Comparison of ENCODE assay signal across 11 cellular contexts in genomic region chr19:2330632-2331284, GRCh38. TPM values are rescaled to one million over a fixed set of nuclear protein-coding genes. Genes with fewer than 3 reads are reported as not detected.
A peak's percentile ranks its signal among the peaks of the same experiment; 100 is the strongest.
DNase-seq lines count a peak whose midpoint lies in the region; ATAC-seq and TF ChIP-seq lines count a peak whose summit lies in the region.
"Had no signal": no experiment of that assay in that cellular context is flagged by ENCODE, and none has a peak within 500 bp of the region (broad histone marks: within the 10 kb centered on the region; RNA-seq: fewer than 3 reads in every experiment).

No MANE protein-coding gene starts in this region.

- no peak overlapping the region for H3K27ac ChIP-seq in CD4-positive, alpha-beta T cell (ENCODE audit: low read depth, low read length)
- H3K27ac ChIP-seq in IMR-90 (ENCODE audit: insufficient read depth, low read length) = no peak overlapping the region

- no peak for TF ChIP-seq POLR2A in IMR-90 (IDR thresholded peaks at IDR 0.05; ENCODE audit: low read depth, low read length)

- H3K4me2 ChIP-seq in IMR-90 (ENCODE audit: low read depth, low read length) = no peak overlapping the region

- dilution Hi-C loops in IMR-90 (cut with HindIII; ENCODE audit: low sequenced_read_pairs, unreplicated experiment) = no loop called here

- peak overlapping the region; percentile 70 for H3K4me3 Mint-ChIP-seq in CD4-positive, alpha-beta T cell
- H3K4me3 Mint-ChIP-seq in activated T-helper 2 cell treated with anti-CD3 and anti-CD28 coated beads, Interferon-gamma antibody, Interleukin-2, Interleukin-4, amounts not matched to agents 10 μg/mL and 5 μg/mL and 100 μg/mL, durations not matched to agents 14 hours and 24 hours and 36 hours (ENCODE audit: low read depth) = peak overlapping the region; percentile 56

- H3K27ac Mint-ChIP-seq in CD4-positive, alpha-beta T cell = peak overlapping the region; percentile 93
- peak overlapping the region; percentile 62 for H3K27ac Mint-ChIP-seq in activated T-helper 2 cell treated with anti-CD3 and anti-CD28 coated beads, Interferon-gamma antibody, Interleukin-2, Interleukin-4, amounts not matched to agents 10 μg/mL and 5 μg/mL and 100 μg/mL, durations not matched to agents 14 hours and 24 hours and 36 hours

- 83% methylated on average over 10 of the region's 20 CpGs; no CpG with 5 or more reads in 1 of the 2 experiments for WGBS in IMR-90 (ENCODE audit: extremely low coverage in 2 of 2, insufficient read length in 1 of 2), 2 experiments

- H3K4me1 ChIP-seq in IMR-90 (ENCODE audit: control insufficient read depth, insufficient read depth, low read length) = peaks cover 4% of the 10 kb centered on the region
- peaks cover 60% of the 10 kb centered on the region for H3K4me1 ChIP-seq in mucosa of stomach (ENCODE audit: control insufficient read depth, insufficient read depth, low read length)

- CTCF ChIA-PET in CD4-positive, alpha-beta T cell (lab: Charles Lee) = no interaction called here
- CTCF ChIA-PET in IMR-90 (lab: Yijun Ruan, JAX) = no interaction called here

- H3K4me3 ChIP-seq in IMR-90 (ENCODE audit: insufficient read depth, low read depth, low read length) (no peak overlapping the region), mucosa of stomach (ENCODE audit: low read length) (peak overlapping the region; percentile 60)

- no peak overlapping the region for H3K9ac ChIP-seq in IMR-90 (ENCODE audit: low read depth, low read length)
- peak overlapping the region; percentile 76 for H3K9ac ChIP-seq in mucosa of stomach (ENCODE audit: low read length)

- 0 out of 2 replicates have a peak overlapping the region, but pooled peaks have one; percentile 21 for H2AK5ac ChIP-seq in IMR-90 (ENCODE audit: low read depth, low read length)

- H3K36me3 ChIP-seq in IMR-90 (ENCODE audit: control insufficient read depth, insufficient read depth, low read length) = peaks cover 4% of the 10 kb centered on the region
- H3K36me3 ChIP-seq in mucosa of stomach (ENCODE audit: control insufficient read depth, insufficient read depth, low read length) = no peaks in the 10 kb centered on the region

- intact Hi-C loops in CD4-positive, alpha-beta T cell (cut with DNase I, micrococcal nuclease) = no loop called here
- intact Hi-C loops in IMR-90 (cut with micrococcal nuclease) = no loop called here
- intact Hi-C loops in activated T-helper 2 cell treated with anti-CD3 and anti-CD28 coated beads, Interferon-gamma antibody, Interleukin-2, Interleukin-4, amounts not matched to agents 10 μg/mL and 5 μg/mL and 100 μg/mL, durations not matched to agents 14 hours and 24 hours and 36 hours (cut with micrococcal nuclease) = no loop called here

- in situ Hi-C loops in IMR-90 (cut with MboI; ENCODE audit: low sequenced_read_pairs) = no loop called here

- no peak for ATAC-seq in CD4-positive, alpha-beta T cell (ENCODE audit: poor library complexity)
- ATAC-seq in IMR-90 (ENCODE audit: low read depth) (no peak), HG03432 (IDR thresholded peaks at IDR 0.05; ENCODE audit: unreplicated experiment) (no peak), GM21786 (IDR thresholded peaks at IDR 0.05; ENCODE audit: unreplicated experiment) (no peak)

- DNase-seq in CD4-positive, alpha-beta T cell = peak in 1 of 10 experiments; percentile 31
- no peak for DNase-seq in IMR-90
- DNase-seq in activated T-helper 2 cell treated with anti-CD3 and anti-CD28 coated beads, Interferon-gamma antibody, Interleukin-2, Interleukin-4, amounts not matched to agents 10 μg/mL and 5 μg/mL and 100 μg/mL, durations not matched to agents 14 hours and 24 hours and 36 hours (ENCODE audit: low spot score) = no peak
- DNase-seq in NCI-H146 (lab: John Stamatoyannopoulos, UW) = no peak
- DNase-seq in NCI-H2227 (lab: John Stamatoyannopoulos, UW; ENCODE audit: unreplicated experiment) = no peak
- DNase-seq: cortex of kidney had no signal

- peaks cover 2% of the 10 kb centered on the region for H3K9me1 ChIP-seq in IMR-90 (ENCODE audit: insufficient read depth, low read length)

- no peak overlapping the region for H4K5ac ChIP-seq in IMR-90 (ENCODE audit: low read depth, low read length)

- no peaks in the 10 kb centered on the region for H3K9me3 Mint-ChIP-seq in CD4-positive, alpha-beta T cell
- H3K9me3 Mint-ChIP-seq in activated T-helper 2 cell treated with anti-CD3 and anti-CD28 coated beads, Interferon-gamma antibody, Interleukin-2, Interleukin-4, amounts not matched to agents 10 μg/mL and 5 μg/mL and 100 μg/mL, durations not matched to agents 14 hours and 24 hours and 36 hours = peaks cover 3% of the 10 kb centered on the region

- no peak overlapping the region for H4K8ac ChIP-seq in IMR-90 (ENCODE audit: low read depth in 2 of 2, low read length in 2 of 2)

- POLR2A ChIA-PET in CD4-positive, alpha-beta T cell (lab: Charles Lee) = interaction anchor here (0.7 kb wide), 1 partner anchor 372 kb away, joined by 3 read pairs; no protein-coding TSS in a partner anchor
- POLR2A ChIA-PET in IMR-90 (lab: Charles Lee; ENCODE audit: unreplicated experiment) = no interaction called here

- H2AFZ ChIP-seq in IMR-90 (replicated peaks; ENCODE audit: low read length, poor library complexity) = no peak overlapping the region

- H2BK120ac ChIP-seq in IMR-90 (ENCODE audit: low read depth, low read length) = no peak overlapping the region

- H3K4me1 Mint-ChIP-seq in CD4-positive, alpha-beta T cell (ENCODE audit: low read depth) = peaks cover 66% of the 10 kb centered on the region
- peaks cover 42% of the 10 kb centered on the region for H3K4me1 Mint-ChIP-seq in activated T-helper 2 cell treated with anti-CD3 and anti-CD28 coated beads, Interferon-gamma antibody, Interleukin-2, Interleukin-4, amounts not matched to agents 10 μg/mL and 5 μg/mL and 100 μg/mL, durations not matched to agents 14 hours and 24 hours and 36 hours (ENCODE audit: low read depth)

- H2BK5ac ChIP-seq in IMR-90 (ENCODE audit: low read depth, low read length, poor library complexity, severe bottlenecking) = no peak overlapping the region

- no peaks in the 10 kb centered on the region for H3K9me3 ChIP-seq in CD4-positive, alpha-beta T cell (ENCODE audit: control insufficient read depth, low read length)
- no peaks in the 10 kb centered on the region for H3K9me3 ChIP-seq in IMR-90 (ENCODE audit: control insufficient read depth, insufficient read depth, low read length)
- H3K9me3 ChIP-seq in mucosa of stomach (ENCODE audit: control insufficient read depth, low read length) = no peaks in the 10 kb centered on the region

- no TSS peak for BruUV-seq in IMR-90 (replicated peaks; lab: Mats Ljungman, UMichigan)

- H3K56ac ChIP-seq in IMR-90 (ENCODE audit: extremely low read depth, insufficient read depth, low read length) = no peak overlapping the region

- peaks cover 37% of the 10 kb centered on the region for H3K36me3 Mint-ChIP-seq in CD4-positive, alpha-beta T cell (ENCODE audit: low read depth)
- peaks cover 27% of the 10 kb centered on the region for H3K36me3 Mint-ChIP-seq in activated T-helper 2 cell treated with anti-CD3 and anti-CD28 coated beads, Interferon-gamma antibody, Interleukin-2, Interleukin-4, amounts not matched to agents 10 μg/mL and 5 μg/mL and 100 μg/mL, durations not matched to agents 14 hours and 24 hours and 36 hours (ENCODE audit: low read depth)

- H3K79me1 ChIP-seq in IMR-90 (ENCODE audit: low read depth in 1 of 2, low read length in 2 of 2) = peaks cover 34 to 80% of the 10 kb centered on the region in 2 experiments

- no peak overlapping the region for H3K18ac ChIP-seq in IMR-90 (ENCODE audit: low read depth, low read length)

- H3K23ac ChIP-seq in IMR-90 (ENCODE audit: low read depth, low read length) = no peak overlapping the region

- H3K4ac ChIP-seq in IMR-90 (ENCODE audit: low read depth, low read length) = no peak overlapping the region

- no peak overlapping the region for H3K14ac ChIP-seq in IMR-90 (replicated peaks; ENCODE audit: low read depth, low read length)

- H4K20me1 ChIP-seq in IMR-90 (ENCODE audit: insufficient read depth, low read length) = peaks cover 37% of the 10 kb centered on the region

- TF ChIP-seq RAD21 in IMR-90 (IDR thresholded peaks at IDR 0.05; ENCODE audit: low read length) = no peak

- no peak overlapping the region for H2BK20ac ChIP-seq in IMR-90 (ENCODE audit: low read depth, low read length)

- H2AK9ac ChIP-seq in IMR-90 (replicated peaks; ENCODE audit: low read depth, low read length, poor library complexity) = peak overlapping the region; percentile 72

- no peaks in the 10 kb centered on the region for H3K27me3 Mint-ChIP-seq in CD4-positive, alpha-beta T cell
- H3K27me3 Mint-ChIP-seq in activated T-helper 2 cell treated with anti-CD3 and anti-CD28 coated beads, Interferon-gamma antibody, Interleukin-2, Interleukin-4, amounts not matched to agents 10 μg/mL and 5 μg/mL and 100 μg/mL, durations not matched to agents 14 hours and 24 hours and 36 hours (ENCODE audit: low read depth) = no peaks in the 10 kb centered on the region

- H4K91ac ChIP-seq in IMR-90 (ENCODE audit: insufficient read depth, low read depth, low read length) = no peak overlapping the region

- TF ChIP-seq CTCF in CD4-positive, alpha-beta T cell (IDR thresholded peaks at IDR 0.05) = no peak
- TF ChIP-seq CTCF in IMR-90 (conservative IDR thresholded peaks at IDR 0.05; ENCODE audit: low read depth, low read length) = no peak

- no peaks in the 10 kb centered on the region for H3K27me3 ChIP-seq in CD4-positive, alpha-beta T cell (ENCODE audit: control insufficient read depth, insufficient read depth, low read length)
- H3K27me3 ChIP-seq in IMR-90 (ENCODE audit: control insufficient read depth, insufficient read depth, low read length) = no peaks in the 10 kb centered on the region
- no peaks in the 10 kb centered on the region for H3K27me3 ChIP-seq in mucosa of stomach (ENCODE audit: control insufficient read depth, insufficient read depth, low read length)

- H2BK15ac ChIP-seq in IMR-90 (ENCODE audit: low read depth, low read length) = no peak overlapping the region

RNA-seq across cellular contexts. Expression of gene SPPL2B, which starts 2.3 kb away (rescaled TPM):
- total RNA-seq in CD4-positive, alpha-beta T cell = 100 to 1,000 TPM; 106 to 111 TPM
- total RNA-seq in IMR-90 (2012; rRNA removed) = 3.4 and 4.2 TPM in 2 replicates
- polyA plus RNA-seq in IMR-90 (2012; rRNA removed) = 45.7 and 52.0 TPM in 2 replicates
- polyA plus RNA-seq in IMR-90 (2012; cell fraction: cytosol; rRNA removed) = 25.9 and 36.5 TPM in 2 replicates
- polyA plus RNA-seq in IMR-90 (2012; cell fraction: nucleus; rRNA removed; ENCODE audit: low replicate concordance) = 327 and 736 TPM in 2 replicates
- total RNA-seq in activated T-helper 2 cell treated with anti-CD3 and anti-CD28 coated beads, Interferon-gamma antibody, Interleukin-2, Interleukin-4, amounts not matched to agents 10 μg/mL and 5 μg/mL and 100 μg/mL, durations not matched to agents 14 hours and 24 hours and 36 hours = 60.8 and 69.5 TPM in 2 replicates

RNA-seq across cellular contexts. Expression of gene LSM7, which starts 2.4 kb away (rescaled TPM):
- total RNA-seq in CD4-positive, alpha-beta T cell = 10 to 100 TPM; 73.6 to 80.1 TPM
- total RNA-seq in IMR-90 (2012; rRNA removed) = 145 and 200 TPM in 2 replicates
- 544 and 708 TPM in 2 replicates for polyA plus RNA-seq in IMR-90 (2012; rRNA removed)
- polyA plus RNA-seq in IMR-90 (2012; cell fraction: cytosol; rRNA removed) = 747 and 763 TPM in 2 replicates
- polyA plus RNA-seq in IMR-90 (2012; cell fraction: nucleus; rRNA removed; ENCODE audit: low replicate concordance) = 274 and 317 TPM in 2 replicates
- total RNA-seq in activated T-helper 2 cell treated with anti-CD3 and anti-CD28 coated beads, Interferon-gamma antibody, Interleukin-2, Interleukin-4, amounts not matched to agents 10 μg/mL and 5 μg/mL and 100 μg/mL, durations not matched to agents 14 hours and 24 hours and 36 hours = 142 and 171 TPM in 2 replicates

RNA-seq across cellular contexts. Expression of gene LINGO3, which starts 22.8 kb away (rescaled TPM):
- total RNA-seq in CD4-positive, alpha-beta T cell = under 1 TPM; 0.33 to 0.39 TPM
- total RNA-seq in IMR-90 (2012; rRNA removed) = not detected in 2 replicates
- not detected in 2 replicates for polyA plus RNA-seq in IMR-90 (2012; rRNA removed)
- polyA plus RNA-seq in IMR-90 (2012; cell fraction: cytosol; rRNA removed) = 0.03 TPM in 1 of 2 replicates, not detected in the other
- not detected in 2 replicates for polyA plus RNA-seq in IMR-90 (2012; cell fraction: nucleus; rRNA removed; ENCODE audit: low replicate concordance)
- total RNA-seq in activated T-helper 2 cell treated with anti-CD3 and anti-CD28 coated beads, Interferon-gamma antibody, Interleukin-2, Interleukin-4, amounts not matched to agents 10 μg/mL and 5 μg/mL and 100 μg/mL, durations not matched to agents 14 hours and 24 hours and 36 hours = 0.23 TPM in 1 of 2 replicates, not detected in the other
- total RNA-seq: kidney epithelial cell, M059J had no signal

RNA-seq across cellular contexts. Expression of gene TMPRSS9, which starts 29.3 kb away (rescaled TPM):
- not detected for total RNA-seq in CD4-positive, alpha-beta T cell
- total RNA-seq in IMR-90 (2012; rRNA removed) = not detected in 2 replicates
- not detected in 2 replicates for polyA plus RNA-seq in IMR-90 (2012; rRNA removed)
- polyA plus RNA-seq in IMR-90 (2012; cell fraction: cytosol; rRNA removed) = not detected in 2 replicates
- polyA plus RNA-seq in IMR-90 (2012; cell fraction: nucleus; rRNA removed; ENCODE audit: low replicate concordance) = 0.07 and 0.09 TPM in 2 replicates
- not detected in 2 replicates for total RNA-seq in activated T-helper 2 cell treated with anti-CD3 and anti-CD28 coated beads, Interferon-gamma antibody, Interleukin-2, Interleukin-4, amounts not matched to agents 10 μg/mL and 5 μg/mL and 100 μg/mL, durations not matched to agents 14 hours and 24 hours and 36 hours
- total RNA-seq: kidney epithelial cell, M059J had no signal

RNA-seq across cellular contexts. Expression of gene PEAK3, which starts 48.8 kb away (rescaled TPM):
- not detected for total RNA-seq in CD4-positive, alpha-beta T cell
- total RNA-seq in IMR-90 (2012; rRNA removed) = under 0.01 TPM in 1 of 2 replicates, not detected in the other
- 0.09 and 0.19 TPM in 2 replicates for polyA plus RNA-seq in IMR-90 (2012; rRNA removed)
- polyA plus RNA-seq in IMR-90 (2012; cell fraction: cytosol; rRNA removed) = 0.09 and 0.15 TPM in 2 replicates
- 0.14 TPM in 1 of 2 replicates, not detected in the other for polyA plus RNA-seq in IMR-90 (2012; cell fraction: nucleus; rRNA removed; ENCODE audit: low replicate concordance)
- 0.11 and 0.18 TPM in 2 replicates for total RNA-seq in activated T-helper 2 cell treated with anti-CD3 and anti-CD28 coated beads, Interferon-gamma antibody, Interleukin-2, Interleukin-4, amounts not matched to agents 10 μg/mL and 5 μg/mL and 100 μg/mL, durations not matched to agents 14 hours and 24 hours and 36 hours
- total RNA-seq: kidney epithelial cell, M059J had no signal

Comparison
In these comparisons a context has a peak if more than half of its experiments do, and no peak if none do; other contexts are left out.
1. RNA of gene SPPL2B, which starts 2.3 kb away (total RNA-seq): 106 to 111 TPM in CD4-positive, alpha-beta T cell and 60.8 to 69.5 TPM in activated T-helper 2 cell treated with anti-CD3 and anti-CD28 coated beads, Interferon-gamma antibody, Interleukin-2, Interleukin-4, amounts not matched to agents 10 μg/mL and 5 μg/mL and 100 μg/mL, durations not matched to agents 14 hours and 24 hours and 36 hours; 3.4 to 4.2 TPM in IMR-90; every median in the first group is over 10 times any median in the second.